ENCODE assay signal across 1 cellular context in the genomic region with DNA sequence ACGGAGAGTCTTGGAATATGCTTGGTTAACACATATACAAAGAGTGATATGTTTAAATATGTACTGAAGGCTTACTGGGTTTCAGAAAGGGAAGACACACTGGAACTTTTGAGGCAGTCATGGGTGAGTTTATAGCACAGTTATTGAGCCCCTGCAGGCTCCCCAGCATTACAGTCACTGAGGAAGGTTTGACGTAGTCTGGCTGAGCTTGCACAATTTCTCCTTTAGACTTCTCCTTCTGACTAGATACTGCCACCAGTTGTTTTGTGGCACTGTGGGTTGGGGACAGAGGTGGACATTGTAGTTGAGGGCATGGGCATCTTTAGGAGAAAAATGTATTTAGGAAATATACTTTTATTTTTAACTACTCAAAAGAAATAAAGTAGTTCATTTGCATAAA.
TF ChIP-seq lines count a peak whose summit lies in the region.

No MANE protein-coding gene starts in this region.

TF ChIP-seq in HepG2, 621 proteins besides CTCF, POLR2A, EP300 and RAD21 (continued from another document):
- TF ChIP-seq, protein P1, sequence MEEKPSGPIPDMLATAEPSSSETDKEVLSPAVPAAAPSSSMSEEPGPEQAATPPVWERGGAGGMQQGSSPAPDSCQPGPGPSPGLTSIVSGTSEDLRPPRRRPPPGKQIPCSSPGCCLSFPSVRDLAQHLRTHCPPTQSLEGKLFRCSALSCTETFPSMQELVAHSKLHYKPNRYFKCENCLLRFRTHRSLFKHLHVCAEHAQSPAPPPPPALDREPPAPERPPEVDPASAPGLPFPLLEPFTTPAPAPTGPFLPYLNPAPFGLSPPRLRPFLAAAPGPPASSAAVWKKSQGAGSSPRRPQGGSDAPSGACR (CRISPR knock-in tag; IDR thresholded peaks at IDR 0.05), result no peak
- no peak for TF ChIP-seq MEIS2 (CRISPR knock-in tag; IDR thresholded peaks at IDR 0.05)
- TF ChIP-seq, protein P2, sequence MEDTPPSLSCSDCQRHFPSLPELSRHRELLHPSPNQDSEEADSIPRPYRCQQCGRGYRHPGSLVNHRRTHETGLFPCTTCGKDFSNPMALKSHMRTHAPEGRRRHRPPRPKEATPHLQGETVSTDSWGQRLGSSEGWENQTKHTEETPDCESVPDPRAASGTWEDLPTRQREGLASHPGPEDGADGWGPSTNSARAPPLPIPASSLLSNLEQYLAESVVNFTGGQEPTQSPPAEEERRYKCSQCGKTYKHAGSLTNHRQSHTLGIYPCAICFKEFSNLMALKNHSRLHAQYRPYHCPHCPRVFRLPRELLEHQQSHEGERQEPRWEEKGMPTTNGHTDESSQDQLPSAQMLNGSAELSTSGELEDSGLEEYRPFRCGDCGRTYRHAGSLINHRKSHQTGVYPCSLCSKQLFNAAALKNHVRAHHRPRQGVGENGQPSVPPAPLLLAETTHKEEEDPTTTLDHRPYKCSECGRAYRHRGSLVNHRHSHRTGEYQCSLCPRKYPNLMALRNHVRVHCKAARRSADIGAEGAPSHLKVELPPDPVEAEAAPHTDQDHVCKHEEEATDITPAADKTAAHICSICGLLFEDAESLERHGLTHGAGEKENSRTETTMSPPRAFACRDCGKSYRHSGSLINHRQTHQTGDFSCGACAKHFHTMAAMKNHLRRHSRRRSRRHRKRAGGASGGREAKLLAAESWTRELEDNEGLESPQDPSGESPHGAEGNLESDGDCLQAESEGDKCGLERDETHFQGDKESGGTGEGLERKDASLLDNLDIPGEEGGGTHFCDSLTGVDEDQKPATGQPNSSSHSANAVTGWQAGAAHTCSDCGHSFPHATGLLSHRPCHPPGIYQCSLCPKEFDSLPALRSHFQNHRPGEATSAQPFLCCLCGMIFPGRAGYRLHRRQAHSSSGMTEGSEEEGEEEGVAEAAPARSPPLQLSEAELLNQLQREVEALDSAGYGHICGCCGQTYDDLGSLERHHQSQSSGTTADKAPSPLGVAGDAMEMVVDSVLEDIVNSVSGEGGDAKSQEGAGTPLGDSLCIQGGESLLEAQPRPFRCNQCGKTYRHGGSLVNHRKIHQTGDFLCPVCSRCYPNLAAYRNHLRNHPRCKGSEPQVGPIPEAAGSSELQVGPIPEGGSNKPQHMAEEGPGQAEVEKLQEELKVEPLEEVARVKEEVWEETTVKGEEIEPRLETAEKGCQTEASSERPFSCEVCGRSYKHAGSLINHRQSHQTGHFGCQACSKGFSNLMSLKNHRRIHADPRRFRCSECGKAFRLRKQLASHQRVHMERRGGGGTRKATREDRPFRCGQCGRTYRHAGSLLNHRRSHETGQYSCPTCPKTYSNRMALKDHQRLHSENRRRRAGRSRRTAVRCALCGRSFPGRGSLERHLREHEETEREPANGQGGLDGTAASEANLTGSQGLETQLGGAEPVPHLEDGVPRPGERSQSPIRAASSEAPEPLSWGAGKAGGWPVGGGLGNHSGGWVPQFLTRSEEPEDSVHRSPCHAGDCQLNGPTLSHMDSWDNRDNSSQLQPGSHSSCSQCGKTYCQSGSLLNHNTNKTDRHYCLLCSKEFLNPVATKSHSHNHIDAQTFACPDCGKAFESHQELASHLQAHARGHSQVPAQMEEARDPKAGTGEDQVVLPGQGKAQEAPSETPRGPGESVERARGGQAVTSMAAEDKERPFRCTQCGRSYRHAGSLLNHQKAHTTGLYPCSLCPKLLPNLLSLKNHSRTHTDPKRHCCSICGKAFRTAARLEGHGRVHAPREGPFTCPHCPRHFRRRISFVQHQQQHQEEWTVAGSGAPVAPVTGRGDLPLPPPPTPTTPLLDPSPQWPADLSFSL (CRISPR knock-in tag; IDR thresholded peaks at IDR 0.05), result no peak
- TF ChIP-seq, protein P3, sequence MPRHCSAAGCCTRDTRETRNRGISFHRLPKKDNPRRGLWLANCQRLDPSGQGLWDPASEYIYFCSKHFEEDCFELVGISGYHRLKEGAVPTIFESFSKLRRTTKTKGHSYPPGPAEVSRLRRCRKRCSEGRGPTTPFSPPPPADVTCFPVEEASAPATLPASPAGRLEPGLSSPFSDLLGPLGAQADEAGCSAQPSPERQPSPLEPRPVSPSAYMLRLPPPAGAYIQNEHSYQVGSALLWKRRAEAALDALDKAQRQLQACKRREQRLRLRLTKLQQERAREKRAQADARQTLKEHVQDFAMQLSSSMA (CRISPR knock-in tag; IDR thresholded peaks at IDR 0.05), result no peak
- no peak for TF ChIP-seq ZBTB21 (CRISPR knock-in tag; IDR thresholded peaks at IDR 0.05)
- no peak for TF ChIP-seq ZNF431 (CRISPR knock-in tag; IDR thresholded peaks at IDR 0.05; ENCODE audit: borderline replicate concordance, low read depth)
